ENCODE assay signal across 12 cellular contexts in genomic region chr3:139774570-139775302, GRCh38.
DNase-seq lines count a peak whose midpoint lies in the region; ATAC-seq lines count a peak whose summit lies in the region.
"Had no signal": no experiment of that assay in that cellular context is flagged by ENCODE, and none has a peak within 500 bp of the region (broad histone marks: within the 10 kb centered on the region; RNA-seq: fewer than 3 reads in every experiment).

No MANE protein-coding gene starts in this region.

- ATAC-seq in GM19455 (IDR thresholded peaks at IDR 0.05; ENCODE audit: unreplicated experiment) = no peak

- H3K4me2 ChIP-seq in Karpas-422 (ENCODE audit: low read depth, low read length, poor library complexity, severe bottlenecking) = no peak overlapping the region

- H3K27ac ChIP-seq in substantia nigra (ENCODE audit: low read depth, low read length, poor library complexity, severe bottlenecking) = peak overlapping the region; percentile 31
- no peak overlapping the region for H3K27ac ChIP-seq in Karpas-422 (ENCODE audit: low read length)
- H3K27ac ChIP-seq: adrenal gland had no signal

- no peak overlapping the region for H2AFZ ChIP-seq in Karpas-422 (ENCODE audit: low read length)

- H3K4me3 ChIP-seq in adipocyte (ENCODE audit: low read length) (no peak overlapping the region), Karpas-422 (ENCODE audit: low read length) (no peak overlapping the region)
- H3K4me3 ChIP-seq: adrenal gland had no signal

- H3K79me2 ChIP-seq in Karpas-422 (ENCODE audit: low read length) = no peaks in the 10 kb centered on the region

- DNase-seq in NCI-H748 (lab: John Stamatoyannopoulos, UW; ENCODE audit: unreplicated experiment) (peak; percentile 62), NCI-H748 treated with DMSO at 0.1 percent for 48 hours (lab: John Stamatoyannopoulos, UW) (no peak), adipocyte (ENCODE audit: low read depth) (peak; percentile 41), iPS-NIHi7 (ENCODE audit: extremely low spot score) (peak; percentile 80), substantia nigra (lab: John Stamatoyannopoulos, UW) (peak in 4 of 49 donors; percentile 0 to 9 (median 2)), Karpas-422 (no peak), NCI-H1105 treated with DMSO at 0.1 percent for 48 hours (lab: John Stamatoyannopoulos, UW) (no peak)
- DNase-seq: activated CD4-positive, alpha-beta T cell treated with anti-CD3 and anti-CD28 coated beads, Interleukin-2, amount 10 ng/mL, durations not matched to agents 7 days and 5 days; foreskin melanocyte; RPMI8226 had no signal

- H3K9ac ChIP-seq in adipocyte (ENCODE audit: low read length) (no peak overlapping the region), Karpas-422 (ENCODE audit: low read length) (no peak overlapping the region)

- H4K20me1 ChIP-seq in Karpas-422 (ENCODE audit: insufficient read depth, low read depth, low read length) = no peaks in the 10 kb centered on the region

- H3K9me2 ChIP-seq in Karpas-422 (replicated peaks; ENCODE audit: insufficient read depth, low read length) = no peaks in the 10 kb centered on the region

- H3K4me1 ChIP-seq in adipocyte (ENCODE audit: control insufficient read depth, insufficient read depth, low read length) (peaks cover 16% of the 10 kb centered on the region), Karpas-422 (ENCODE audit: low read length) (no peaks in the 10 kb centered on the region)
- H3K4me1 ChIP-seq: adrenal gland had no signal

- H3K27me3 ChIP-seq in adipocyte (replicated peaks; ENCODE audit: control insufficient read depth, insufficient read depth, low read length) (peaks cover 53% of the 10 kb centered on the region), Karpas-422 (ENCODE audit: low read length) (no peaks in the 10 kb centered on the region)
- H3K27me3 ChIP-seq: adrenal gland had no signal

- H3K36me3 ChIP-seq in adipocyte (ENCODE audit: control insufficient read depth, insufficient read depth, low read length, severe bottlenecking) (no peaks in the 10 kb centered on the region), Karpas-422 (ENCODE audit: insufficient read depth, low read length) (no peaks in the 10 kb centered on the region)
- H3K36me3 ChIP-seq: adrenal gland had no signal

- H3K9me3 ChIP-seq in adipocyte (ENCODE audit: control insufficient read depth, low read length) (no peaks in the 10 kb centered on the region), Karpas-422 (ENCODE audit: low read length) (no peaks in the 10 kb centered on the region)
- H3K9me3 ChIP-seq: adrenal gland had no signal

Comparison
In these comparisons a context has a peak if more than half of its experiments do, and no peak if none do; other contexts are left out.
1. DNase-seq: peak in NCI-H748 (single experiment), adipocyte (single experiment) and iPS-NIHi7 (single experiment); none in NCI-H748 treated with DMSO at 0.1 percent for 48 hours (single experiment), Karpas-422 (single experiment) and NCI-H1105 treated with DMSO at 0.1 percent for 48 hours (single experiment).